8 cellular contexts compared by ENCODE assay signal in genomic region chr19:58305932-58306323, GRCh38. TPM values are rescaled to one million over a fixed set of nuclear protein-coding genes. Genes with fewer than 3 reads are reported as not detected.
DNase-seq lines count a peak whose midpoint lies in the region; ATAC-seq and TF ChIP-seq lines count a peak whose summit lies in the region.

No MANE protein-coding gene starts in this region.

- intact Hi-C loops in sciatic nerve (cut with DNase I), result no loop called here

- H3K27ac Mint-ChIP-seq in brain (peak overlapping the region in 4 of 5 experiments; percentile 75 to 99 (median 90)), mesothelial cell of epicardium (peak overlapping the region; percentile 98)

- peaks cover 73% of the 10 kb centered on the region for H3K36me3 Mint-ChIP-seq in brain
- peaks cover 30% of the 10 kb centered on the region for H3K36me3 Mint-ChIP-seq in mesothelial cell of epicardium

- peak overlapping the region; percentile 96 to 99 (median 98) for H3K4me3 Mint-ChIP-seq in brain
- H3K4me3 Mint-ChIP-seq in mesothelial cell of epicardium, result peak overlapping the region; percentile 99

- peaks cover 5% of the 10 kb centered on the region for H3K27me3 Mint-ChIP-seq in brain
- H3K27me3 Mint-ChIP-seq in mesothelial cell of epicardium (ENCODE audit: low read depth), result no peaks in the 10 kb centered on the region

- peak overlapping the region; percentile 88 for H3K4me3 ChIP-seq in BJ (ENCODE audit: low read depth, low read length)

- H3K27ac ChIP-seq in KOPT-K1 (ENCODE audit: low read depth, low read length, poor library complexity, severe bottlenecking), result peak overlapping the region; percentile 85

- H3K9me3 ChIP-seq in KOPT-K1 (ENCODE audit: insufficient read depth, low read length, poor library complexity, severe bottlenecking), result no peaks in the 10 kb centered on the region

- no peaks in the 10 kb centered on the region for H3K27me3 ChIP-seq in BJ (ENCODE audit: control insufficient read depth, insufficient read depth, low read length)

- CTCF ChIA-PET in BJ (lab: Yijun Ruan, JAX), result no interaction called here

- POLR2A ChIA-PET in BJ (lab: Charles Lee), result no interaction called here

- DNase-seq in BJ (ENCODE audit: low read depth) (no peak), mesothelial cell of epicardium (ENCODE audit: low spot score in 2 of 2, unreplicated experiment in 2 of 2) (no peak), sciatic nerve (ENCODE audit: low spot score) (no peak), NCI-H1436 treated with DMSO at 0.1 percent for 48 hours (lab: John Stamatoyannopoulos, UW) (no peak)

- H3K4me1 Mint-ChIP-seq in brain (peaks cover 65% of the 10 kb centered on the region), mesothelial cell of epicardium (peaks cover 21% of the 10 kb centered on the region)

- ATAC-seq in sciatic nerve (no peak), GM18868 (IDR thresholded peaks at IDR 0.05; ENCODE audit: unreplicated experiment) (no peak), HG03521 (IDR thresholded peaks at IDR 0.05; ENCODE audit: unreplicated experiment) (no peak)

- H3K36me3 ChIP-seq in BJ (ENCODE audit: control insufficient read depth, insufficient read depth, low read length) (peaks cover 5% of the 10 kb centered on the region), KOPT-K1 (ENCODE audit: insufficient read depth, low read length) (peaks cover 63% of the 10 kb centered on the region)

- TF ChIP-seq CTCF in BJ (IDR thresholded peaks at IDR 0.05; ENCODE audit: insufficient read depth, low read depth, low read length) (no peak), brain (conservative IDR thresholded peaks at IDR 0.05) (no peak), mesothelial cell of epicardium (IDR thresholded peaks at IDR 0.05; ENCODE audit: unreplicated experiment) (no peak)

- H3K9me3 Mint-ChIP-seq in brain, result peaks cover 0 to 6% (median 4%) of the 10 kb centered on the region in 5 experiments
- H3K9me3 Mint-ChIP-seq in mesothelial cell of epicardium, result no peaks in the 10 kb centered on the region

RNA-seq across cellular contexts. Expression of gene ERVK3-1, which starts 0.8 kb away (rescaled TPM):
- polyA plus RNA-seq in BJ (2011; rRNA removed) (34.3 and 39.4 TPM in 2 replicates), brain (ENCODE audit: insufficient read depth, low read depth, low replicate concordance) (40.0 TPM)
- polyA minus RNA-seq in BJ (2011; rRNA and poly(A)+ RNA removed), result 14.4 and 14.6 TPM in 2 replicates
- total RNA-seq in mesothelial cell of epicardium (31.9 to 38.6 TPM (median 35.8 TPM) in 3 replicates), sciatic nerve (32.9 TPM)

RNA-seq across cellular contexts. Expression of gene ZSCAN22, which starts 20.9 kb away (rescaled TPM):
- 2.1 and 2.3 TPM in 2 replicates for polyA plus RNA-seq in BJ (2011; rRNA removed)
- polyA minus RNA-seq in BJ (2011; rRNA and poly(A)+ RNA removed), result 3.9 TPM in 2 replicates
- 1.4 TPM for polyA plus RNA-seq in brain (ENCODE audit: insufficient read depth, low read depth, low replicate concordance)
- 3.6 to 3.8 TPM (median 3.7 TPM) in 3 replicates for total RNA-seq in mesothelial cell of epicardium
- total RNA-seq in sciatic nerve, result 4.5 TPM

RNA-seq across cellular contexts. Expression of gene ZNF8, which starts 27.2 kb away (rescaled TPM):
- polyA plus RNA-seq in BJ (2011; rRNA removed), result 2.1 and 2.5 TPM in 2 replicates
- polyA minus RNA-seq in BJ (2011; rRNA and poly(A)+ RNA removed), result 7.6 and 7.7 TPM in 2 replicates
- 3.2 TPM for polyA plus RNA-seq in brain (ENCODE audit: insufficient read depth, low read depth, low replicate concordance)
- 21.6 to 22.1 TPM (median 21.9 TPM) in 3 replicates for total RNA-seq in mesothelial cell of epicardium
- 6.9 TPM for total RNA-seq in sciatic nerve

RNA-seq across cellular contexts. Expression of gene A1BG, which starts 47.4 kb away (rescaled TPM):
- polyA plus RNA-seq in BJ (2011; rRNA removed) (13.7 and 15.5 TPM in 2 replicates), brain (ENCODE audit: insufficient read depth, low read depth, low replicate concordance) (27.1 TPM)
- 0.82 and 1.2 TPM in 2 replicates for polyA minus RNA-seq in BJ (2011; rRNA and poly(A)+ RNA removed)
- total RNA-seq in mesothelial cell of epicardium (12.3 to 15.5 TPM (median 13.1 TPM) in 3 replicates), sciatic nerve (13.3 TPM)

RNA-seq across cellular contexts. Expression of gene ZNF497, which starts 56.6 kb away (rescaled TPM):
- polyA plus RNA-seq in BJ (2011; rRNA removed), result 0.20 TPM in 2 replicates
- 0.10 and 0.33 TPM in 2 replicates for polyA minus RNA-seq in BJ (2011; rRNA and poly(A)+ RNA removed)
- 2.5 TPM for polyA plus RNA-seq in brain (ENCODE audit: insufficient read depth, low read depth, low replicate concordance)
- 6.6 to 7.6 TPM (median 6.9 TPM) in 3 replicates for total RNA-seq in mesothelial cell of epicardium
- 2.0 TPM for total RNA-seq in sciatic nerve
